Comparison of ENCODE assay signal across 17 cellular contexts in genomic region chr17:76695059-76695892, GRCh38. TPM values are rescaled to one million over a fixed set of nuclear protein-coding genes. Genes with fewer than 3 reads are reported as not detected.
A peak's percentile ranks its signal among the peaks of the same experiment; 100 is the strongest.
DNase-seq lines count a peak whose midpoint lies in the region; ATAC-seq and TF ChIP-seq lines count a peak whose summit lies in the region.
"Had no signal": no experiment of that assay in that cellular context is flagged by ENCODE, and none has a peak within 500 bp of the region (broad histone marks: within the 10 kb centered on the region; RNA-seq: fewer than 3 reads in every experiment).

No MANE protein-coding gene starts in this region.

- no peaks in the 10 kb centered on the region for H3K9me2 ChIP-seq in Karpas-422 (replicated peaks; ENCODE audit: insufficient read depth, low read length)

- no peak overlapping the region for H3K27ac ChIP-seq in HEK293 (ENCODE audit: extremely low read depth, low read depth, low read length)
- H3K27ac ChIP-seq in Karpas-422 (ENCODE audit: low read length), result no peak overlapping the region

- H3K4me1 ChIP-seq in HEK293 (ENCODE audit: control insufficient read depth, insufficient read depth, low read length), result peaks cover 24% of the 10 kb centered on the region
- H3K4me1 ChIP-seq in Karpas-422 (ENCODE audit: low read length), result peaks cover 4% of the 10 kb centered on the region; the same call in 1 of the 2 replicates

- H3K36me3 ChIP-seq in HEK293 (ENCODE audit: control insufficient read depth in 2 of 2, insufficient read depth in 1 of 2, low read length in 2 of 2) (peaks cover 6% of the 10 kb centered on the region in 2 experiments; a peak in 2 of 3 replicates), Karpas-422 (ENCODE audit: insufficient read depth, low read length) (no peaks in the 10 kb centered on the region)

- no peaks in the 10 kb centered on the region for H3K27me3 ChIP-seq in Karpas-422 (ENCODE audit: low read length)
- H3K27me3 ChIP-seq: body of pancreas had no signal

- no peaks in the 10 kb centered on the region for H3K36me3 Mint-ChIP-seq in central memory CD8-positive, alpha-beta T cell (ENCODE audit: insufficient read depth)
- peaks cover under 1% of the 10 kb centered on the region for H3K36me3 Mint-ChIP-seq in stimulated activated effector memory CD8-positive, alpha-beta T cell treated with anti-CD3 and anti-CD28 coated beads, Interleukin-12 subunit alpha, Interleukin-12 subunit beta, amount 100 ng/mL, for 72 hours
- H3K36me3 Mint-ChIP-seq in type B pancreatic cell, result peaks cover 6% of the 10 kb centered on the region
- H3K36me3 Mint-ChIP-seq: activated CD4-positive, alpha-beta memory T cell treated with anti-CD3 and anti-CD28 coated beads for 36 hours had no signal

- H3K27ac Mint-ChIP-seq in central memory CD8-positive, alpha-beta T cell (ENCODE audit: low read depth), result peak overlapping the region; percentile 42
- H3K27ac Mint-ChIP-seq in stimulated activated effector memory CD8-positive, alpha-beta T cell treated with anti-CD3 and anti-CD28 coated beads, Interleukin-12 subunit alpha, Interleukin-12 subunit beta, amount 100 ng/mL, for 72 hours, result no peak overlapping the region
- H3K27ac Mint-ChIP-seq in type B pancreatic cell, result no peak overlapping the region
- H3K27ac Mint-ChIP-seq: activated CD4-positive, alpha-beta memory T cell treated with anti-CD3 and anti-CD28 coated beads for 36 hours; B cell had no signal

- no peaks in the 10 kb centered on the region for H3K27me3 Mint-ChIP-seq in central memory CD8-positive, alpha-beta T cell
- no peaks in the 10 kb centered on the region for H3K27me3 Mint-ChIP-seq in type B pancreatic cell

- H3K4me2 ChIP-seq in Karpas-422 (ENCODE audit: low read depth, low read length, poor library complexity, severe bottlenecking), result no peak overlapping the region

- H4K20me1 ChIP-seq in Karpas-422 (ENCODE audit: insufficient read depth, low read depth, low read length), result no peaks in the 10 kb centered on the region

- H3K9ac ChIP-seq in Karpas-422 (ENCODE audit: low read length), result no peak overlapping the region

- H3K9me3 ChIP-seq in HEK293 (ENCODE audit: control insufficient read depth, insufficient read depth, low read depth, low read length) (no peaks in the 10 kb centered on the region), Karpas-422 (ENCODE audit: low read length) (no peaks in the 10 kb centered on the region)
- H3K9me3 ChIP-seq: body of pancreas had no signal

- H3K4me1 Mint-ChIP-seq in central memory CD8-positive, alpha-beta T cell, result peaks cover 20% of the 10 kb centered on the region
- peaks cover 33% of the 10 kb centered on the region for H3K4me1 Mint-ChIP-seq in stimulated activated effector memory CD8-positive, alpha-beta T cell treated with anti-CD3 and anti-CD28 coated beads, Interleukin-12 subunit alpha, Interleukin-12 subunit beta, amount 100 ng/mL, for 72 hours
- H3K4me1 Mint-ChIP-seq in type B pancreatic cell (ENCODE audit: unreplicated experiment), result peaks cover 37% of the 10 kb centered on the region

- TF ChIP-seq CTCF in HEK293 (tag by site-specific recombination; IDR thresholded peaks at IDR 0.05) (no peak), type B pancreatic cell (conservative IDR thresholded peaks at IDR 0.05) (no peak)

- H3K4me3 ChIP-seq in HEK293 (ENCODE audit: low read depth, low read length), result no peak overlapping the region
- no peak overlapping the region for H3K4me3 ChIP-seq in Karpas-422 (ENCODE audit: low read length)
- H3K4me3 ChIP-seq: body of pancreas, GM12878 had no signal

- DNase-seq in central memory CD8-positive, alpha-beta T cell (ENCODE audit: low spot score in 2 of 2), result no peak
- DNase-seq in left lobe of liver (ENCODE audit: low spot score) (no peak), NCI-H748 (lab: John Stamatoyannopoulos, UW; ENCODE audit: unreplicated experiment) (no peak), type B pancreatic cell (ENCODE audit: extremely low spot score, unreplicated experiment) (no peak), Karpas-422 (no peak), NAMALWA (ENCODE audit: low spot score) (no peak)
- DNase-seq in stimulated activated effector memory CD8-positive, alpha-beta T cell treated with anti-CD3 and anti-CD28 coated beads, Interleukin-12 subunit alpha, Interleukin-12 subunit beta, amount 100 ng/mL, for 72 hours (ENCODE audit: low spot score in 2 of 2), result no peak
- DNase-seq: activated CD4-positive, alpha-beta memory T cell treated with anti-CD3 and anti-CD28 coated beads for 36 hours; activated effector memory CD4-positive, alpha-beta T cell treated with anti-CD3 and anti-CD28 coated beads, Interleukin-2, amount 50 U/mL, for 16 hours; body of pancreas; DND-41; NCI-H1694; NCI-H526 treated with DMSO at 0.1 percent for 48 hours; occipital lobe had no signal

- H2AFZ ChIP-seq in Karpas-422 (ENCODE audit: low read length), result no peak overlapping the region

- CTCF ChIA-PET in HEK293 (lab: Yijun Ruan, JAX), result interaction anchor here (0.8 to 3.3 kb wide), 2 partner anchors 14 to 19 kb away, joined by 3 to 22 read pairs; no protein-coding TSS in a partner anchor

- H3K9me3 Mint-ChIP-seq in central memory CD8-positive, alpha-beta T cell, result no peaks in the 10 kb centered on the region
- H3K9me3 Mint-ChIP-seq in stimulated activated effector memory CD8-positive, alpha-beta T cell treated with anti-CD3 and anti-CD28 coated beads, Interleukin-12 subunit alpha, Interleukin-12 subunit beta, amount 100 ng/mL, for 72 hours, result no peaks in the 10 kb centered on the region
- no peaks in the 10 kb centered on the region for H3K9me3 Mint-ChIP-seq in type B pancreatic cell
- H3K9me3 Mint-ChIP-seq: activated CD4-positive, alpha-beta memory T cell treated with anti-CD3 and anti-CD28 coated beads for 36 hours had no signal

- no peak overlapping the region for H3K4me3 Mint-ChIP-seq in central memory CD8-positive, alpha-beta T cell
- peak overlapping the region; percentile 21 for H3K4me3 Mint-ChIP-seq in stimulated activated effector memory CD8-positive, alpha-beta T cell treated with anti-CD3 and anti-CD28 coated beads, Interleukin-12 subunit alpha, Interleukin-12 subunit beta, amount 100 ng/mL, for 72 hours
- no peak overlapping the region for H3K4me3 Mint-ChIP-seq in type B pancreatic cell
- H3K4me3 Mint-ChIP-seq: activated CD4-positive, alpha-beta memory T cell treated with anti-CD3 and anti-CD28 coated beads for 36 hours; B cell had no signal

- no peaks in the 10 kb centered on the region for H3K79me2 ChIP-seq in Karpas-422 (ENCODE audit: low read length)

- no peak for ATAC-seq in central memory CD8-positive, alpha-beta T cell (replicated peaks; ENCODE audit: extremely low read depth, poor library complexity, severe bottlenecking)
- peak; percentile 36 for ATAC-seq in left lobe of liver
- no peak for ATAC-seq in stimulated activated effector memory CD8-positive, alpha-beta T cell treated with anti-CD3 and anti-CD28 coated beads, Interleukin-12 subunit alpha, Interleukin-12 subunit beta, amount 100 ng/mL, for 72 hours
- ATAC-seq: body of pancreas had no signal

- POLR2A ChIA-PET in HEK293 (lab: Yijun Ruan, JAX), result interaction anchor here (1.0 kb wide), 2 partner anchors 9 to 14 kb away, joined by 5 to 8 read pairs; no protein-coding TSS in a partner anchor

TF ChIP-seq in HEK293, 187 proteins besides CTCF, POLR2A, EP300 and RAD21 (continues in another document):
- TF ChIP-seq ZSCAN4 (tag by site-specific recombination; IDR thresholded peaks at IDR 0.05) (peak; percentile 76), ATF2 (tag by site-specific recombination; IDR thresholded peaks at IDR 0.05; ENCODE audit: low read depth) (no peak)

RNA-seq across cellular contexts. Expression of gene MXRA7, which starts 15.5 kb away (rescaled TPM):
- total RNA-seq in left lobe of liver (9.3 TPM), type B pancreatic cell (ENCODE audit: low replicate concordance) (43.4 and 75.0 TPM in 2 replicates)
- 0.45 TPM in 1 of 2 replicates, not detected in the other for total RNA-seq in Karpas-422 (2014; rRNA removed; shearing (Covaris generic); ENCODE audit: low replicate concordance)

RNA-seq across cellular contexts. Expression of gene JMJD6, which starts 31.1 kb away (rescaled TPM):
- total RNA-seq in left lobe of liver (11.3 TPM), type B pancreatic cell (ENCODE audit: low replicate concordance) (23.6 and 35.4 TPM in 2 replicates)
- 16.2 and 20.5 TPM in 2 replicates for total RNA-seq in Karpas-422 (2014; rRNA removed; shearing (Covaris generic); ENCODE audit: low replicate concordance)

RNA-seq across cellular contexts. Expression of gene METTL23, which starts 31.4 kb away (rescaled TPM):
- total RNA-seq in left lobe of liver (17.5 TPM), type B pancreatic cell (ENCODE audit: low replicate concordance) (27.5 and 28.2 TPM in 2 replicates)
- 43.4 and 72.4 TPM in 2 replicates for total RNA-seq in Karpas-422 (2014; rRNA removed; shearing (Covaris generic); ENCODE audit: low replicate concordance)

RNA-seq across cellular contexts. Expression of gene SRSF2, which starts 41.9 kb away (rescaled TPM):
- 78.1 TPM for total RNA-seq in left lobe of liver
- 198 and 273 TPM in 2 replicates for total RNA-seq in type B pancreatic cell (ENCODE audit: low replicate concordance)
- total RNA-seq in Karpas-422 (2014; rRNA removed; shearing (Covaris generic); ENCODE audit: low replicate concordance), result 328 and 459 TPM in 2 replicates

RNA-seq across cellular contexts. Expression of gene MFSD11, which starts 42.6 kb away (rescaled TPM):
- total RNA-seq in left lobe of liver (13.4 TPM), type B pancreatic cell (ENCODE audit: low replicate concordance) (29.0 and 33.9 TPM in 2 replicates)
- 19.1 and 34.3 TPM in 2 replicates for total RNA-seq in Karpas-422 (2014; rRNA removed; shearing (Covaris generic); ENCODE audit: low replicate concordance)
